In genomic region chr5:140549237-140550144, GRCh38 we compare ENCODE assay signal across 2 cellular contexts.
TF ChIP-seq lines count a peak whose summit lies in the region.

No MANE protein-coding gene starts in this region.

TF ChIP-seq in A549, 52 proteins besides CTCF, POLR2A, EP300 and RAD21:
- TF ChIP-seq RFX5 (IDR thresholded peaks at IDR 0.05) (no peak), POLR2AphosphoS2 (conservative IDR thresholded peaks at IDR 0.05; ENCODE audit: low read length) (0 out of 2 replicates have a peak, but pooled peaks have one; percentile 46), JUN (IDR thresholded peaks at IDR 0.05) (peak in 1 of 2 experiments; percentile 9; a peak in 1 of 5 replicates)
TF ChIP-seq in A549: peak in this region for 2.

TF ChIP-seq in HCT116, 20 proteins besides CTCF, POLR2A, EP300 and RAD21:
- TF ChIP-seq POLR2AphosphoS5 (IDR thresholded peaks at IDR 0.05; ENCODE audit: low read depth, low read length) (peak; percentile 4; the same call in 1 of the 2 replicates), ZFX (IDR thresholded peaks at IDR 0.05) (no peak)
TF ChIP-seq in HCT116: peak in this region for 1.
